21 cellular contexts compared by ENCODE assay signal in genomic region chr18:72342933-72343332, GRCh38.
"Had no signal": no experiment of that assay in that cellular context is flagged by ENCODE, and none has a peak within 500 bp of the region (broad histone marks: within the 10 kb centered on the region; RNA-seq: fewer than 3 reads in every experiment).

No MANE protein-coding gene starts in this region.

- H3K27ac Mint-ChIP-seq: activated CD8-positive, alpha-beta T cell treated with anti-CD3 and anti-CD28 coated beads for 36 hours; activated naive CD4-positive, alpha-beta T cell treated with anti-CD3 and anti-CD28 coated beads, Interleukin-2, amount 10 ng/mL, durations not matched to agents 7 days and 5 days; activated naive CD8-positive, alpha-beta T cell treated with anti-CD3 and anti-CD28 coated beads, Interleukin-2, amount 50 U/mL, for 24 hours had no signal

- H3K9me3 Mint-ChIP-seq: activated naive CD4-positive, alpha-beta T cell treated with anti-CD3 and anti-CD28 coated beads, Interleukin-2, amount 10 ng/mL, durations not matched to agents 7 days and 5 days had no signal

- H3K27me3 ChIP-seq: ascending aorta, cardiac muscle cell, sigmoid colon, tibial artery had no signal

- ATAC-seq: activated CD8-positive, alpha-beta T cell treated with anti-CD3 and anti-CD28 coated beads for 36 hours; activated naive CD8-positive, alpha-beta T cell treated with anti-CD3 and anti-CD28 coated beads, Interleukin-2, amount 50 U/mL, for 24 hours; activated T-cell treated with anti-CD3 and anti-CD28 coated beads, Interleukin-2, amount 50 U/mL, for 4 hours; left ventricle myocardium superior; stimulated activated naive CD8-positive, alpha-beta T cell treated with anti-CD3 and anti-CD28 coated beads, Interleukin-15, Interleukin-2, amounts not matched to agents 100 U/mL and 50 U/mL, for 24 hours had no signal

- H3K27ac ChIP-seq: ascending aorta, cardiac muscle cell, epithelial cell of prostate, sigmoid colon, tibial artery had no signal

- H3K9me3 ChIP-seq: ascending aorta, sigmoid colon, tibial artery had no signal

- H3K4me3 ChIP-seq: ascending aorta, cardiac muscle cell, sigmoid colon, tibial artery had no signal

- H3K36me3 Mint-ChIP-seq: activated naive CD4-positive, alpha-beta T cell treated with anti-CD3 and anti-CD28 coated beads, Interleukin-2, amount 10 ng/mL, durations not matched to agents 7 days and 5 days had no signal

- H3K4me1 ChIP-seq: ascending aorta, sigmoid colon, tibial artery had no signal

- DNase-seq: activated CD4-positive, alpha-beta T cell treated with anti-CD3 and anti-CD28 coated beads for 48 hours; activated CD4-positive, CD25-positive, alpha-beta regulatory T cell; activated CD8-positive, alpha-beta T cell treated with anti-CD3 and anti-CD28 coated beads for 36 hours; activated effector memory CD4-positive, alpha-beta T cell treated with Interleukin-2 at 50 U/mL for 16 hours; activated naive CD4-positive, alpha-beta T cell treated with anti-CD3 and anti-CD28 coated beads, Interleukin-2, amount 10 ng/mL, durations not matched to agents 7 days and 5 days; activated naive CD8-positive, alpha-beta T cell treated with anti-CD3 and anti-CD28 coated beads, Interleukin-2, amount 50 U/mL, for 24 hours; activated T-cell treated with anti-CD3 and anti-CD28 coated beads, Interleukin-2, amount 50 U/mL, for 4 hours; left ventricle myocardium superior; occipital lobe; posterior cingulate gyrus; sigmoid colon; stimulated activated CD4-positive, alpha-beta T cell treated with anti-CD3 and anti-CD28 coated beads, Interleukin-1b, Interleukin-23, amount 100 ng/mL, for 48 hours; stimulated activated CD8-positive, alpha-beta memory T cell treated with anti-CD3 and anti-CD28 coated beads, Interleukin-4, amount 100 ng/mL, for 48 hours; stimulated activated naive CD8-positive, alpha-beta T cell treated with anti-CD3 and anti-CD28 coated beads, Interleukin-15, Interleukin-2, amounts not matched to agents 100 U/mL and 50 U/mL, for 24 hours; substantia nigra; T-helper 1 cell; T-helper 9 cell; tibial artery had no signal

- H3K4me3 Mint-ChIP-seq: activated CD8-positive, alpha-beta T cell treated with anti-CD3 and anti-CD28 coated beads for 36 hours; activated naive CD4-positive, alpha-beta T cell treated with anti-CD3 and anti-CD28 coated beads, Interleukin-2, amount 10 ng/mL, durations not matched to agents 7 days and 5 days; activated naive CD8-positive, alpha-beta T cell treated with anti-CD3 and anti-CD28 coated beads, Interleukin-2, amount 50 U/mL, for 24 hours; activated T-cell treated with anti-CD3 and anti-CD28 coated beads, Interleukin-2, amount 50 U/mL, for 4 hours had no signal

- H3K4me1 Mint-ChIP-seq: activated naive CD4-positive, alpha-beta T cell treated with anti-CD3 and anti-CD28 coated beads, Interleukin-2, amount 10 ng/mL, durations not matched to agents 7 days and 5 days; activated naive CD8-positive, alpha-beta T cell treated with anti-CD3 and anti-CD28 coated beads, Interleukin-2, amount 50 U/mL, for 24 hours had no signal

- H3K36me3 ChIP-seq: ascending aorta, cardiac muscle cell, sigmoid colon, tibial artery had no signal

- H3K27me3 Mint-ChIP-seq: activated CD8-positive, alpha-beta T cell treated with anti-CD3 and anti-CD28 coated beads for 36 hours; activated naive CD4-positive, alpha-beta T cell treated with anti-CD3 and anti-CD28 coated beads, Interleukin-2, amount 10 ng/mL, durations not matched to agents 7 days and 5 days; activated naive CD8-positive, alpha-beta T cell treated with anti-CD3 and anti-CD28 coated beads, Interleukin-2, amount 50 U/mL, for 24 hours had no signal
